29 cellular contexts compared by ENCODE assay signal in the genomic region with DNA sequence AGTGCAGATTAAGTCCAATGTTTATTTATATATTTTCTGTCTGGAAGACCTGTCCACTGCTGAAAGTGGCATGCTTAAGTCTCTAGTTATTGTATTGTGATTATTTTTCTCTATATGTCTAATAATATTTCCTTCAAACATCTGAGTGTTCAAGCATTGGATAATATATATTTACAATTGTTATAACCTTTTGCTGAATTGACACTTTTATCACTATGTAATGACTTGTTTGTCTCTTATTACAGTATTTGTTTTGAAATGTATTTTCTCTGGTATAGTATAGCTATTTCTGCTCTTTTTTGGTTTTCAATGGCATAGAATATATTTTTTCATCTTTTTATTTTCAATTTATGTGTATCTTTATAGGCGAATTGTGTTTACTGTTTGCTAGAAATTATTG.
"Had no signal": no experiment of that assay in that cellular context is flagged by ENCODE, and none has a peak within 500 bp of the region (broad histone marks: within the 10 kb centered on the region; RNA-seq: fewer than 3 reads in every experiment).

No MANE protein-coding gene starts in this region.

- H3K9me3 ChIP-seq: neutrophil, suprapubic skin, testis, transverse colon, upper lobe of right lung, uterus had no signal

- ATAC-seq: naive thymus-derived CD8-positive, alpha-beta T cell; natural killer cell treated with Interleukin-12 subunit alpha and Interleukin-12 subunit beta and Interleukin-15 and Interleukin-18, amount 100 ng/mL, for 72 hours; psoas muscle; right cardiac atrium; sciatic nerve; stimulated activated memory B cell treated with anti-CD40 and anti-IgM and Interleukin-4, amounts not matched to agents 10 μg/mL and 1 μg/mL and 100 μg/mL, for 72 hours; stimulated activated naive CD8-positive, alpha-beta T cell treated with anti-CD3 and anti-CD28 coated beads, Interleukin-15, amount 100 ng/mL, for 72 hours; stimulated activated naive CD8-positive, alpha-beta T cell treated with anti-CD3 and anti-CD28 coated beads, Interleukin-15, Interleukin-2, amounts not matched to agents 100 U/mL and 50 U/mL, for 24 hours; upper lobe of right lung had no signal

- H3K27ac ChIP-seq: neutrophil, parathyroid adenoma, psoas muscle, skin epidermis, spleen, suprapubic skin, testis, tibial artery, transverse colon, upper lobe of right lung, uterus had no signal

- DNase-seq: naive thymus-derived CD8-positive, alpha-beta T cell; nephron progenitor cell; nucleus accumbens; posterior cingulate gyrus; psoas muscle; right cardiac atrium; spleen; stimulated activated CD4-positive, alpha-beta T cell treated with anti-CD3 and anti-CD28 coated beads, Interleukin-12 subunit alpha, Interleukin-12 subunit beta, amount 100 ng/mL, for 4 hours; stimulated activated CD4-positive, alpha-beta T cell treated with anti-CD3 and anti-CD28 coated beads, Interleukin-1b, Interleukin-23, amount 100 ng/mL, for 48 hours; stimulated activated CD4-positive, alpha-beta T cell treated with anti-CD3 and anti-CD28 coated beads, Interleukin-4, amount 100 ng/mL, for 1 hour; stimulated activated CD4-positive, alpha-beta T cell treated with anti-CD3 and anti-CD28 coated beads, Interleukin-4, amount 100 ng/mL, for 4 hours; stimulated activated CD8-positive, alpha-beta memory T cell treated with anti-CD3 and anti-CD28 coated beads, Interleukin-4, amount 100 ng/mL, for 48 hours; stimulated activated naive CD4-positive, alpha-beta T cell; stimulated activated naive CD8-positive, alpha-beta T cell treated with anti-CD3 and anti-CD28 coated beads, Interleukin-15, amount 100 ng/mL, for 72 hours; stimulated activated naive CD8-positive, alpha-beta T cell treated with anti-CD3 and anti-CD28 coated beads, Interleukin-15, Interleukin-2, amounts not matched to agents 100 U/mL and 50 U/mL, for 24 hours; substantia nigra; testis; tibial artery; transverse colon; upper lobe of right lung; uterus had no signal

- H3K79me2 ChIP-seq: parathyroid adenoma had no signal

- H2AFZ ChIP-seq: parathyroid adenoma had no signal

- H3K4me3 ChIP-seq: psoas muscle, skin epidermis, smooth muscle cell, spleen, suprapubic skin, testis, tibial artery, transverse colon, upper lobe of right lung, uterus had no signal

- H3K27me3 ChIP-seq: neutrophil, suprapubic skin, testis, tibial artery, transverse colon, upper lobe of right lung had no signal

- H3K9ac ChIP-seq: parathyroid adenoma had no signal

- H3K4me1 ChIP-seq: parathyroid adenoma, psoas muscle, spleen, suprapubic skin, testis, tibial artery, transverse colon, upper lobe of right lung, uterus had no signal

- H3K4me2 ChIP-seq: smooth muscle cell had no signal

- H3K36me3 ChIP-seq: neutrophil, spleen, suprapubic skin, tibial artery, transverse colon, upper lobe of right lung, uterus had no signal
